In the genomic region with DNA sequence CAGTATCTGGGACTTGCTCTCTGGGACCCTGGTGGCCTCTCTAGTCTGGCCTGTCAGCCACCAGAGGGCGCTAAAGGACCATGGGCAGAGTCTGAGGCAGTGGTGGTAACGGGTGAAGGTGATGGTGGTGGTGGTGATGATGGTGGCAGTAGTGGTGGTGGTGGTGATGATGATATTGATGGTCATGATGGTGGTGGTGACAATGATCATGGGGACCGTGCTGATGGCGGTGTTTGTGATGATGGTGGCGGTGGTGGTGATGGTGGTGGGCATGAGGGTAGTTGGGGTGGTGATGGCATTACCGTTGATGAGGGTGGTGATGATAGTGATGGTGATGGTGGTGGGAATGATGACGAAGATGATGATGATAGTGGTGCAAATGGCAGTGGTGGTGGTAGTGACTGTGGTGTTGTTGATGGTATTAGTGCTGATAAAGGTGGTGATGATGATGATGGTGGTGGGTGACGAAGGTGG, we compare ENCODE assay signal across 9 cellular contexts. TPM values are rescaled to one million over a fixed set of nuclear protein-coding genes. Genes with fewer than 3 reads are reported as not detected.
DNase-seq lines count a peak whose midpoint lies in the region; ATAC-seq, FAIRE-seq and TF ChIP-seq lines count a peak whose summit lies in the region.
"Had no signal": no experiment of that assay in that cellular context is flagged by ENCODE, and none has a peak within 500 bp of the region (broad histone marks: within the 10 kb centered on the region; RNA-seq: fewer than 3 reads in every experiment).

No MANE protein-coding gene starts in this region.

- H3K4me2 ChIP-seq in MM.1S (ENCODE audit: low read depth, low read length): no peak overlapping the region

- TF ChIP-seq CTCF in MM.1S (IDR thresholded peaks at IDR 0.05; ENCODE audit: low read length) (peak; percentile 98), WERI-Rb-1 (IDR thresholded peaks at IDR 0.05; ENCODE audit: low read depth, low read length) (peak; percentile 88), kidney (IDR thresholded peaks at IDR 0.05; ENCODE audit: borderline replicate concordance, extremely low read depth, insufficient read depth) (peak; percentile 96)

- H3F3A ChIP-seq in MM.1S (ENCODE audit: insufficient read depth, low read length): no peaks in the 10 kb centered on the region

- H3K4me3 ChIP-seq in MM.1S (ENCODE audit: low read length) (no peak overlapping the region), WERI-Rb-1 (ENCODE audit: low read depth, low read length) (no peak overlapping the region), kidney (ENCODE audit: low read length in 2 of 2) (no peak overlapping the region)

- peaks cover 43% of the 10 kb centered on the region for H3K27me3 ChIP-seq in MM.1S (replicated peaks; ENCODE audit: insufficient read depth, low read length)
- peaks cover 42% of the 10 kb centered on the region for H3K27me3 ChIP-seq in WERI-Rb-1 (ENCODE audit: insufficient read depth, low read depth, severe bottlenecking)

- DNase-seq in EH (ENCODE audit: low read depth) (peak; percentile 55), MM.1S (peak; percentile 77), WERI-Rb-1 (peak; percentile 76), T47D (ENCODE audit: low read depth in 1 of 2, low spot score in 1 of 2) (peak; percentile 67 to 70), kidney (peak; percentile 87), NCI-H510A (lab: John Stamatoyannopoulos, UW) (no peak)
- DNase-seq in stimulated activated CD4-positive, alpha-beta T cell treated with anti-CD3 and anti-CD28 coated beads, Interleukin-4, amount 100 ng/mL, for 1 hour: peak; percentile 88

- no peak overlapping the region for H2AFZ ChIP-seq in MM.1S (ENCODE audit: low read length)

- no peaks in the 10 kb centered on the region for H3K79me2 ChIP-seq in MM.1S (ENCODE audit: low read length)

- no peaks in the 10 kb centered on the region for H4K20me1 ChIP-seq in MM.1S (ENCODE audit: insufficient read depth, low read length)

- no peak for ATAC-seq in HG02798 (IDR thresholded peaks at IDR 0.05; ENCODE audit: poor library complexity, unreplicated experiment)

- in situ Hi-C loops in T47D (cut with HindIII; ENCODE audit: low pct_unique_long_range_greater_than_20kb, low sequenced_read_pairs): no loop called here

- no peaks in the 10 kb centered on the region for H3K9me3 ChIP-seq in MM.1S (replicated peaks; ENCODE audit: insufficient read depth, low read length)
- H3K9me3 ChIP-seq in WERI-Rb-1 (ENCODE audit: severe bottlenecking): no peaks in the 10 kb centered on the region
- H3K9me3 ChIP-seq in kidney (ENCODE audit: control insufficient read depth in 1 of 2, low read length in 2 of 2): no peaks in the 10 kb centered on the region

- no peaks in the 10 kb centered on the region for H3K4me1 ChIP-seq in MM.1S (ENCODE audit: low read length)
- H3K4me1 ChIP-seq in kidney (ENCODE audit: control insufficient read depth in 1 of 2, insufficient read depth in 1 of 2, low read depth in 1 of 2, low read length in 2 of 2): no peaks in the 10 kb centered on the region

- intact Hi-C loops in kidney (cut with DNase I): loop anchor here (5.0 to 10.0 kb wide), 2 partner anchors 104 to 456 kb away; partner anchors contain the start of gene CDKN1C

- H3K9me2 ChIP-seq in MM.1S (replicated peaks; ENCODE audit: insufficient read depth, low read length): no peaks in the 10 kb centered on the region

- no peak overlapping the region for H3K9ac ChIP-seq in MM.1S (ENCODE audit: low read length)
- no peak overlapping the region for H3K9ac ChIP-seq in kidney (ENCODE audit: low read length in 2 of 2)

- no peak for FAIRE-seq in kidney (lab: Jason Lieb, UNC)

- H3K36me3 ChIP-seq in MM.1S (replicated peaks; ENCODE audit: insufficient read depth, low read length) (no peaks in the 10 kb centered on the region), WERI-Rb-1 (no peaks in the 10 kb centered on the region), kidney (ENCODE audit: control insufficient read depth in 1 of 2, insufficient read depth in 2 of 2, low read length in 2 of 2) (no peaks in the 10 kb centered on the region)

- H3K27ac ChIP-seq in MM.1S (ENCODE audit: low read length): no peak overlapping the region
- H3K27ac ChIP-seq in WERI-Rb-1: no peak overlapping the region
- no peak overlapping the region for H3K27ac ChIP-seq in kidney (ENCODE audit: low read depth in 2 of 2, low read length in 2 of 2)

RNA-seq across cellular contexts. Expression of gene TRPM5, which starts 16.0 kb away (rescaled TPM):
- 0.25 TPM for total RNA-seq in kidney
- polyA plus RNA-seq in kidney (ENCODE audit: insufficient read depth, low read depth, low replicate concordance): 0.69 TPM
- total RNA-seq: activated CD8-positive, alpha-beta memory T cell treated with anti-CD3 and anti-CD28 coated beads for 36 hours had no signal

RNA-seq across cellular contexts. Expression of gene KCNQ1, which starts 16.4 kb away (rescaled TPM):
- total RNA-seq in kidney: 45.5 TPM
- 49.4 TPM for polyA plus RNA-seq in kidney (ENCODE audit: insufficient read depth, low read depth, low replicate concordance)

RNA-seq across cellular contexts. Expression of gene TSSC4, which starts 27.8 kb away (rescaled TPM):
- 42.3 TPM for total RNA-seq in kidney
- polyA plus RNA-seq in kidney (ENCODE audit: insufficient read depth, low read depth, low replicate concordance): 51.4 TPM

RNA-seq across cellular contexts. Expression of gene CD81, which starts 51.2 kb away (rescaled TPM):
- total RNA-seq in kidney: 950 TPM
- polyA plus RNA-seq in kidney (ENCODE audit: insufficient read depth, low read depth, low replicate concordance): 827 TPM
